Comparison of ENCODE assay signal across 1 cellular context in the genomic region with DNA sequence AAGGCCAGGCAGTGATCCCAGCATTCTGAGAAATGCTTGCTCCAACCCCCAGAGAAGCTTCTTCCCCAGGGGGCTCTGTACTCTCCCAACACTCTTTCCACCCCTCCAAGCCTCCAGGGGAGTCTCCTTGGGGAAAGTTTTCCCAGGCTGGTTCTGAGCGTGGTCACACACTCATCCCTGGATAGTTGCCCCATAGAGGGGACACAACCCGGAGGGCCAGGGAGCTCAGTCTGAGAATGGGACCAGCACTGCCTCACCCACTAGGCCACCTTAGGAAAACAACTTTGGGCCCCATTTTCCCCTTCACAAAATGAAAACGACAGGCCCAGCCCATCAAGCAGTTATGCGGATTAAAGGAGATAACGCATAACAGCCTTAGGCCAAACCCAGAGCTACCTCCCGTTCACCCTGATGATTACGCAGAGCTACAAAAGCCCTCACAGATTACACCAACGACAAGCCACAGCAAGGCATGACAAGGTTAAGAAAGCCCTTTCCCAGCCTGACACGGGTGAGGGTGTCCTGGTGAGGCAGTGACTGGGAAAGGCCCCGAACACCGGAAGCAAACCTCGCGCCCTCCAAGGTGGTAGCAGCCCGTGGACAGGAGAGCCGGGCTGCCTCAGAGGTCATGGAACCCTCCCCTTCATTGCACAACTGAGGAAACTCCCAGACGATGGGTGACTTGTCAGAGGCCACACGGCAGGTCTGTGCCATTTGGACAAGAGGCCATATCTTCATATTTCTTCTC.
TF ChIP-seq lines count a peak whose summit lies in the region.

No MANE protein-coding gene starts in this region.

TF ChIP-seq in K562, 482 proteins besides CTCF, POLR2A, EP300 and RAD21 (continued from another document and continues in another):
- TF ChIP-seq, protein P1, sequence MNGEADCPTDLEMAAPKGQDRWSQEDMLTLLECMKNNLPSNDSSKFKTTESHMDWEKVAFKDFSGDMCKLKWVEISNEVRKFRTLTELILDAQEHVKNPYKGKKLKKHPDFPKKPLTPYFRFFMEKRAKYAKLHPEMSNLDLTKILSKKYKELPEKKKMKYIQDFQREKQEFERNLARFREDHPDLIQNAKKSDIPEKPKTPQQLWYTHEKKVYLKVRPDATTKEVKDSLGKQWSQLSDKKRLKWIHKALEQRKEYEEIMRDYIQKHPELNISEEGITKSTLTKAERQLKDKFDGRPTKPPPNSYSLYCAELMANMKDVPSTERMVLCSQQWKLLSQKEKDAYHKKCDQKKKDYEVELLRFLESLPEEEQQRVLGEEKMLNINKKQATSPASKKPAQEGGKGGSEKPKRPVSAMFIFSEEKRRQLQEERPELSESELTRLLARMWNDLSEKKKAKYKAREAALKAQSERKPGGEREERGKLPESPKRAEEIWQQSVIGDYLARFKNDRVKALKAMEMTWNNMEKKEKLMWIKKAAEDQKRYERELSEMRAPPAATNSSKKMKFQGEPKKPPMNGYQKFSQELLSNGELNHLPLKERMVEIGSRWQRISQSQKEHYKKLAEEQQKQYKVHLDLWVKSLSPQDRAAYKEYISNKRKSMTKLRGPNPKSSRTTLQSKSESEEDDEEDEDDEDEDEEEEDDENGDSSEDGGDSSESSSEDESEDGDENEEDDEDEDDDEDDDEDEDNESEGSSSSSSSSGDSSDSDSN (IDR thresholded peaks at IDR 0.05; ENCODE audit: borderline replicate concordance in 1 of 2, low read depth in 2 of 2, low read length in 2 of 2), result 0 out of 4 replicates have a peak, but pooled peaks have one; percentile 32 to 68
- TF ChIP-seq ZEB2 (IDR thresholded peaks at IDR 0.05) (peak; percentile 53; the same call in 1 of the 2 replicates), ZNF830 (CRISPR knock-in tag; IDR thresholded peaks at IDR 0.05) (0 out of 2 replicates have a peak, but pooled peaks have one; percentile 18), ZNF134 (CRISPR knock-in tag; conservative IDR thresholded peaks at IDR 0.05) (peak; percentile 6; the same call in 1 of the 2 replicates), ZNF79 (CRISPR knock-in tag; IDR thresholded peaks at IDR 0.05; ENCODE audit: low read depth) (peak; percentile 75), NCOR1 (IDR thresholded peaks at IDR 0.05) (peak; percentile 35; the same call in 1 of the 2 replicates), NFIC (IDR thresholded peaks at IDR 0.05) (no peak; the same call in 1 of the 2 replicates), JUNB (CRISPR knock-in tag; conservative IDR thresholded peaks at IDR 0.05) (peak; percentile 35; the same call in 1 of the 2 replicates), ZNF57 (CRISPR knock-in tag; IDR thresholded peaks at IDR 0.05) (no peak), FOS (IDR thresholded peaks at IDR 0.05; ENCODE audit: extremely low read depth, insufficient read length) (no peak), ZNF146 (CRISPR knock-in tag; IDR thresholded peaks at IDR 0.05; ENCODE audit: unreplicated experiment) (no peak), MAFF (IDR thresholded peaks at IDR 0.05; ENCODE audit: low read length) (no peak; the same call in 1 of the 2 replicates), PTRF (tag; IDR thresholded peaks at IDR 0.05) (no peak; the same call in 1 of the 2 replicates), FOXM1 (IDR thresholded peaks at IDR 0.05; ENCODE audit: low read depth) (no peak), FOXM1 (CRISPR knock-in tag; IDR thresholded peaks at IDR 0.05; ENCODE audit: low read depth) (no peak), CC2D1A (IDR thresholded peaks at IDR 0.05) (no peak), THRAP3 (IDR thresholded peaks at IDR 0.05; ENCODE audit: borderline replicate concordance) (no peak), GATAD2A (IDR thresholded peaks at IDR 0.05) (peak; percentile 82; the same call in 1 of the 2 replicates), LEF1 (IDR thresholded peaks at IDR 0.05) (peak; percentile 55; the same call in 1 of the 2 replicates), ETV5 (CRISPR knock-in tag; IDR thresholded peaks at IDR 0.05; ENCODE audit: low read depth) (peak; percentile 95), CEBPG (CRISPR knock-in tag; IDR thresholded peaks at IDR 0.05) (peak; percentile 81), CEBPG (tag; conservative IDR thresholded peaks at IDR 0.05 in 1 of 2, IDR thresholded peaks at IDR 0.05 in 1 of 2) (peak; percentile 78 to 93), FOXP1 (CRISPR knock-in tag; IDR thresholded peaks at IDR 0.05) (no peak), RBBP5 (IDR thresholded peaks at IDR 0.05; ENCODE audit: borderline replicate concordance, insufficient read depth, low read length, poor library complexity, severe bottlenecking) (no peak), ZNF583 (CRISPR knock-in tag; IDR thresholded peaks at IDR 0.05) (peak; percentile 92), CBX3 (IDR thresholded peaks at IDR 0.05; ENCODE audit: borderline replicate concordance in 1 of 2, low read length in 2 of 2) (no peak), SMAD4 (CRISPR knock-in tag; conservative IDR thresholded peaks at IDR 0.05) (peak; percentile 92), KHSRP (IDR thresholded peaks at IDR 0.05) (no peak), MCM2 (IDR thresholded peaks at IDR 0.05; ENCODE audit: low read depth) (no peak), ZNF431 (CRISPR knock-in tag; IDR thresholded peaks at IDR 0.05) (no peak), KAT8 (IDR thresholded peaks at IDR 0.05; ENCODE audit: low read depth) (no peak), NR2F6 (CRISPR knock-in tag; IDR thresholded peaks at IDR 0.05) (no peak; the same call in 1 of the 2 replicates), RFX7 (CRISPR knock-in tag; IDR thresholded peaks at IDR 0.05) (peak; percentile 6; the same call in 1 of the 2 replicates), SREBF1 (IDR thresholded peaks at IDR 0.05; ENCODE audit: borderline replicate concordance, low read depth, low read length) (no peak), TCFL5 (CRISPR knock-in tag; conservative IDR thresholded peaks at IDR 0.05) (no peak; the same call in 1 of the 2 replicates), GTF2A2 (tag; IDR thresholded peaks at IDR 0.05) (0 out of 2 replicates have a peak, but pooled peaks have one; percentile 27), IFI16 (CRISPR knock-in tag; IDR thresholded peaks at IDR 0.05) (peak; percentile 71; the same call in 1 of the 2 replicates)
- TF ChIP-seq, protein P2, sequence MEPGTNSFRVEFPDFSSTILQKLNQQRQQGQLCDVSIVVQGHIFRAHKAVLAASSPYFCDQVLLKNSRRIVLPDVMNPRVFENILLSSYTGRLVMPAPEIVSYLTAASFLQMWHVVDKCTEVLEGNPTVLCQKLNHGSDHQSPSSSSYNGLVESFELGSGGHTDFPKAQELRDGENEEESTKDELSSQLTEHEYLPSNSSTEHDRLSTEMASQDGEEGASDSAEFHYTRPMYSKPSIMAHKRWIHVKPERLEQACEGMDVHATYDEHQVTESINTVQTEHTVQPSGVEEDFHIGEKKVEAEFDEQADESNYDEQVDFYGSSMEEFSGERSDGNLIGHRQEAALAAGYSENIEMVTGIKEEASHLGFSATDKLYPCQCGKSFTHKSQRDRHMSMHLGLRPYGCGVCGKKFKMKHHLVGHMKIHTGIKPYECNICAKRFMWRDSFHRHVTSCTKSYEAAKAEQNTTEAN (CRISPR knock-in tag; IDR thresholded peaks at IDR 0.05), result no peak
- TF ChIP-seq, protein P3, sequence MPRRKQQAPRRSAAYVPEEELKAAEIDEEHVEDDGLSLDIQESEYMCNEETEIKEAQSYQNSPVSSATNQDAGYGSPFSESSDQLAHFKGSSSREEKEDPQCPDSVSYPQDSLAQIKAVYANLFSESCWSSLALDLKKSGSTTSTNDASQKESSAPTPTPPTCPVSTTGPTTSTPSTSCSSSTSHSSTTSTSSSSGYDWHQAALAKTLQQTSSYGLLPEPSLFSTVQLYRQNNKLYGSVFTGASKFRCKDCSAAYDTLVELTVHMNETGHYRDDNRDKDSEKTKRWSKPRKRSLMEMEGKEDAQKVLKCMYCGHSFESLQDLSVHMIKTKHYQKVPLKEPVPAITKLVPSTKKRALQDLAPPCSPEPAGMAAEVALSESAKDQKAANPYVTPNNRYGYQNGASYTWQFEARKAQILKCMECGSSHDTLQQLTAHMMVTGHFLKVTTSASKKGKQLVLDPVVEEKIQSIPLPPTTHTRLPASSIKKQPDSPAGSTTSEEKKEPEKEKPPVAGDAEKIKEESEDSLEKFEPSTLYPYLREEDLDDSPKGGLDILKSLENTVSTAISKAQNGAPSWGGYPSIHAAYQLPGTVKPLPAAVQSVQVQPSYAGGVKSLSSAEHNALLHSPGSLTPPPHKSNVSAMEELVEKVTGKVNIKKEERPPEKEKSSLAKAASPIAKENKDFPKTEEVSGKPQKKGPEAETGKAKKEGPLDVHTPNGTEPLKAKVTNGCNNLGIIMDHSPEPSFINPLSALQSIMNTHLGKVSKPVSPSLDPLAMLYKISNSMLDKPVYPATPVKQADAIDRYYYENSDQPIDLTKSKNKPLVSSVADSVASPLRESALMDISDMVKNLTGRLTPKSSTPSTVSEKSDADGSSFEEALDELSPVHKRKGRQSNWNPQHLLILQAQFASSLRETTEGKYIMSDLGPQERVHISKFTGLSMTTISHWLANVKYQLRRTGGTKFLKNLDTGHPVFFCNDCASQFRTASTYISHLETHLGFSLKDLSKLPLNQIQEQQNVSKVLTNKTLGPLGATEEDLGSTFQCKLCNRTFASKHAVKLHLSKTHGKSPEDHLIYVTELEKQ (CRISPR knock-in tag; IDR thresholded peaks at IDR 0.05), result peak; percentile 76; the same call in 1 of the 2 replicates
- TF ChIP-seq, protein P4, sequence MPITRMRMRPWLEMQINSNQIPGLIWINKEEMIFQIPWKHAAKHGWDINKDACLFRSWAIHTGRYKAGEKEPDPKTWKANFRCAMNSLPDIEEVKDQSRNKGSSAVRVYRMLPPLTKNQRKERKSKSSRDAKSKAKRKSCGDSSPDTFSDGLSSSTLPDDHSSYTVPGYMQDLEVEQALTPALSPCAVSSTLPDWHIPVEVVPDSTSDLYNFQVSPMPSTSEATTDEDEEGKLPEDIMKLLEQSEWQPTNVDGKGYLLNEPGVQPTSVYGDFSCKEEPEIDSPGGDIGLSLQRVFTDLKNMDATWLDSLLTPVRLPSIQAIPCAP (CRISPR knock-in tag; IDR thresholded peaks at IDR 0.05; ENCODE audit: borderline replicate concordance), result no peak
- TF ChIP-seq, protein P5, sequence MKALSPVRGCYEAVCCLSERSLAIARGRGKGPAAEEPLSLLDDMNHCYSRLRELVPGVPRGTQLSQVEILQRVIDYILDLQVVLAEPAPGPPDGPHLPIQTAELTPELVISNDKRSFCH (CRISPR knock-in tag; IDR thresholded peaks at IDR 0.05), result 0 out of 2 replicates have a peak, but pooled peaks have one; percentile 30
- TF ChIP-seq, protein P5 (tag; IDR thresholded peaks at IDR 0.05), result peak; percentile 71
- TF ChIP-seq, protein P6, sequence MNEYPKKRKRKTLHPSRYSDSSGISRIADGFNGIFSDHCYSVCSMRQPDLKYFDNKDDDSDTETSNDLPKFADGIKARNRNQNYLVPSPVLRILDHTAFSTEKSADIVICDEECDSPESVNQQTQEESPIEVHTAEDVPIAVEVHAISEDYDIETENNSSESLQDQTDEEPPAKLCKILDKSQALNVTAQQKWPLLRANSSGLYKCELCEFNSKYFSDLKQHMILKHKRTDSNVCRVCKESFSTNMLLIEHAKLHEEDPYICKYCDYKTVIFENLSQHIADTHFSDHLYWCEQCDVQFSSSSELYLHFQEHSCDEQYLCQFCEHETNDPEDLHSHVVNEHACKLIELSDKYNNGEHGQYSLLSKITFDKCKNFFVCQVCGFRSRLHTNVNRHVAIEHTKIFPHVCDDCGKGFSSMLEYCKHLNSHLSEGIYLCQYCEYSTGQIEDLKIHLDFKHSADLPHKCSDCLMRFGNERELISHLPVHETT (CRISPR knock-in tag; conservative IDR thresholded peaks at IDR 0.05 in 1 of 2, IDR thresholded peaks at IDR 0.05 in 1 of 2), result peak in 1 of 2 experiments; percentile 93; a peak in 2 of 4 replicates
- TF ChIP-seq, protein P7, sequence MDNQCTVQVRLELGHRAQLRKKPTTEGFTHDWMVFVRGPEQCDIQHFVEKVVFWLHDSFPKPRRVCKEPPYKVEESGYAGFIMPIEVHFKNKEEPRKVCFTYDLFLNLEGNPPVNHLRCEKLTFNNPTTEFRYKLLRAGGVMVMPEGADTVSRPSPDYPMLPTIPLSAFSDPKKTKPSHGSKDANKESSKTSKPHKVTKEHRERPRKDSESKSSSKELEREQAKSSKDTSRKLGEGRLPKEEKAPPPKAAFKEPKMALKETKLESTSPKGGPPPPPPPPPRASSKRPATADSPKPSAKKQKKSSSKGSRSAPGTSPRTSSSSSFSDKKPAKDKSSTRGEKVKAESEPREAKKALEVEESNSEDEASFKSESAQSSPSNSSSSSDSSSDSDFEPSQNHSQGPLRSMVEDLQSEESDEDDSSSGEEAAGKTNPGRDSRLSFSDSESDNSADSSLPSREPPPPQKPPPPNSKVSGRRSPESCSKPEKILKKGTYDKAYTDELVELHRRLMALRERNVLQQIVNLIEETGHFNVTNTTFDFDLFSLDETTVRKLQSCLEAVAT (IDR thresholded peaks at IDR 0.05), result peak in 1 of 2 experiments; percentile 37; a peak in 2 of 4 replicates
- TF ChIP-seq, protein P8, sequence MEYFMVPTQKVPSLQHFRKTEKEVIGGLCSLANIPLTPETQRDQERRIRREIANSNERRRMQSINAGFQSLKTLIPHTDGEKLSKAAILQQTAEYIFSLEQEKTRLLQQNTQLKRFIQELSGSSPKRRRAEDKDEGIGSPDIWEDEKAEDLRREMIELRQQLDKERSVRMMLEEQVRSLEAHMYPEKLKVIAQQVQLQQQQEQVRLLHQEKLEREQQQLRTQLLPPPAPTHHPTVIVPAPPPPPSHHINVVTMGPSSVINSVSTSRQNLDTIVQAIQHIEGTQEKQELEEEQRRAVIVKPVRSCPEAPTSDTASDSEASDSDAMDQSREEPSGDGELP (CRISPR knock-in tag; IDR thresholded peaks at IDR 0.05; ENCODE audit: borderline replicate concordance), result peak; percentile 15
- TF ChIP-seq, protein P9, sequence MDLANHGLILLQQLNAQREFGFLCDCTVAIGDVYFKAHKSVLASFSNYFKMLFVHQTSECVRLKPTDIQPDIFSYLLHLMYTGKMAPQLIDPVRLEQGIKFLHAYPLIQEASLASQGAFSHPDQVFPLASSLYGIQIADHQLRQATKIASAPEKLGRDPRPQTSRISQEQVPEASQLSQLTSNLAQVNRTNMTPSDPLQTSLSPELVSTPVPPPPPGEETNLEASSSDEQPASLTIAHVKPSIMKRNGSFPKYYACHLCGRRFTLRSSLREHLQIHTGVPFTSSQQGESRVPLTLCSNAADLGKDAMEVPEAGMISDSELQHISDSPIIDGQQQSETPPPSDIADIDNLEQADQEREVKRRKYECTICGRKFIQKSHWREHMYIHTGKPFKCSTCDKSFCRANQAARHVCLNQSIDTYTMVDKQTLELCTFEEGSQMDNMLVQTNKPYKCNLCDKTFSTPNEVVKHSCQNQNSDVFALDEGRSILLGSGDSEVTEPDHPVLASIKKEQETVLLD (IDR thresholded peaks at IDR 0.05), result peak; percentile 67; the same call in 1 of the 2 replicates
- TF ChIP-seq, protein P10, sequence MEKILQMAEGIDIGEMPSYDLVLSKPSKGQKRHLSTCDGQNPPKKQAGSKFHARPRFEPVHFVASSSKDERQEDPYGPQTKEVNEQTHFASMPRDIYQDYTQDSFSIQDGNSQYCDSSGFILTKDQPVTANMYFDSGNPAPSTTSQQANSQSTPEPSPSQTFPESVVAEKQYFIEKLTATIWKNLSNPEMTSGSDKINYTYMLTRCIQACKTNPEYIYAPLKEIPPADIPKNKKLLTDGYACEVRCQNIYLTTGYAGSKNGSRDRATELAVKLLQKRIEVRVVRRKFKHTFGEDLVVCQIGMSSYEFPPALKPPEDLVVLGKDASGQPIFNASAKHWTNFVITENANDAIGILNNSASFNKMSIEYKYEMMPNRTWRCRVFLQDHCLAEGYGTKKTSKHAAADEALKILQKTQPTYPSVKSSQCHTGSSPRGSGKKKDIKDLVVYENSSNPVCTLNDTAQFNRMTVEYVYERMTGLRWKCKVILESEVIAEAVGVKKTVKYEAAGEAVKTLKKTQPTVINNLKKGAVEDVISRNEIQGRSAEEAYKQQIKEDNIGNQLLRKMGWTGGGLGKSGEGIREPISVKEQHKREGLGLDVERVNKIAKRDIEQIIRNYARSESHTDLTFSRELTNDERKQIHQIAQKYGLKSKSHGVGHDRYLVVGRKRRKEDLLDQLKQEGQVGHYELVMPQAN (IDR thresholded peaks at IDR 0.05; ENCODE audit: borderline replicate concordance), result no peak
